In the genomic region with DNA sequence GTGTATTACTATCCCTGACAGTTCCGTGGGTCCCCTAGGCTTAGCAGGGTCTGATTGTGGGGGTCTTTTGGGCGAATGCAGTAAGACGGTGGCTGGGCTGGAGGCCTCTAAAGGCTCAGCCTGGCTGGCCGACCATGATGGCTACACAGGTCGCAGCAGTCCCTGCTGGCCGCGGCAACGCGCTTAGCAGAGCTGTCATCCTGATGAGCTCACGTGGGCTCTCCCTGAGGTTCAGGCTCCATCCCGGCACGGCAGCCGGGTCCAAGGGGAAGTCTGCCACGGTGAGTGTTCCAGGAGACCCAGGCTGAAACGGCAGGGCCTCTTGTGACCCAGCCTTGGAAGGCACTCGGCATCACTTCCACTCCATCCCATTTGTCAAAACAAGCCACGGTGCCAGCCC, we compare ENCODE assay signal across 16 cellular contexts.
DNase-seq lines count a peak whose midpoint lies in the region; FAIRE-seq and TF ChIP-seq lines count a peak whose summit lies in the region.
"Had no signal": no experiment of that assay in that cellular context is flagged by ENCODE, and none has a peak within 500 bp of the region (broad histone marks: within the 10 kb centered on the region; RNA-seq: fewer than 3 reads in every experiment).

No MANE protein-coding gene starts in this region.

- H2BK15ac ChIP-seq in H1 (ENCODE audit: low read length), result no peak overlapping the region

- no peak overlapping the region for H3K9ac ChIP-seq in H1 (replicated peaks in 1 of 4; ENCODE audit: extremely low read depth in 1 of 4, low read depth in 3 of 4, low read length in 3 of 4)
- H3K9ac ChIP-seq: BLaER1 had no signal

- POLR2A ChIA-PET in RWPE1 (lab: Yijun Ruan, JAX; ENCODE audit: low non-redundant PET), result no interaction called here
- POLR2A ChIA-PET in H1 (lab: Charles Lee; ENCODE audit: partially characterized antibody), result interaction anchor here (1.2 to 2.5 kb wide), 3 partner anchors 9 to 81 kb away, joined by 3 to 7 read pairs (median 4); no protein-coding TSS in a partner anchor

- H3K27me3 ChIP-seq in H1 (replicated peaks in 1 of 4; ENCODE audit: control insufficient read depth in 3 of 4, extremely low read depth in 1 of 4, insufficient read depth in 3 of 4, low read length in 3 of 4) (no peaks in the 10 kb centered on the region), vagina (no peaks in the 10 kb centered on the region)
- H3K27me3 ChIP-seq: BLaER1 had no signal

- H2AFZ ChIP-seq in H1 (ENCODE audit: low read length), result no peak overlapping the region

- TF ChIP-seq POLR2A in H1 (IDR thresholded peaks at IDR 0.05; ENCODE audit: control extremely low read depth in 1 of 2, low read depth in 2 of 2, low read length in 2 of 2) (no peak), vagina (IDR thresholded peaks at IDR 0.05) (no peak)

- no peak overlapping the region for H3K4me3 ChIP-seq in H1 (ENCODE audit: extremely low read depth in 1 of 4, insufficient read depth in 2 of 4, low read depth in 3 of 4, low read length in 4 of 4)
- H3K4me3 ChIP-seq in vagina, result no peak overlapping the region
- H3K4me3 ChIP-seq: BLaER1 had no signal

- H4K8ac ChIP-seq in H1 (ENCODE audit: extremely low read depth, insufficient read depth, low read length), result peak overlapping the region; percentile 7; the same call in 1 of the 2 replicates

- 90% methylated on average over 15 of the region's 17 CpGs; no CpG with 5 or more reads in 1 of the 2 experiments for WGBS in H1 (ENCODE audit: extremely low coverage in 1 of 2, insufficient coverage in 1 of 2, insufficient read length in 1 of 2, insufficient replicate concordance in 2 of 2, low coverage in 1 of 2, low lambda C conversion rate in 2 of 2, missing lambda C conversion rate in 1 of 2), 2 experiments

- no peak overlapping the region for H3K56ac ChIP-seq in H1 (replicated peaks; ENCODE audit: insufficient read length, low read depth, low read length)

- H3K9me3 ChIP-seq in H1 (ENCODE audit: insufficient read depth in 2 of 2, low read depth in 1 of 2, low read length in 1 of 2) (no peaks in the 10 kb centered on the region), vagina (no peaks in the 10 kb centered on the region)
- H3K9me3 ChIP-seq: BLaER1 had no signal

- no peak overlapping the region for H2BK20ac ChIP-seq in H1 (ENCODE audit: low read length)

- no peak overlapping the region for H4K91ac ChIP-seq in H1 (replicated peaks; ENCODE audit: insufficient read length, low read length)

- no peak overlapping the region for H3K23ac ChIP-seq in H1 (ENCODE audit: insufficient read length)

- H2AK5ac ChIP-seq in H1 (ENCODE audit: low read depth, low read length), result no peak overlapping the region

- H3K27ac ChIP-seq in RWPE1 (peak overlapping the region; percentile 52), H1 (ENCODE audit: low read depth, low read length) (no peak overlapping the region), vagina (no peak overlapping the region)
- H3K27ac ChIP-seq: 22Rv1, BLaER1 had no signal

- no peak for FAIRE-seq in H1 (lab: Jason Lieb, UNC)
- FAIRE-seq: H54 had no signal

- no peak for TF ChIP-seq CTCF in RWPE1 (conservative IDR thresholded peaks at IDR 0.05; ENCODE audit: low read depth)
- no peak for TF ChIP-seq CTCF in H1 (IDR thresholded peaks at IDR 0.05; ENCODE audit: control extremely low read depth in 1 of 3, insufficient read depth in 1 of 3, low read depth in 1 of 3, low read length in 3 of 3)
- no peak for TF ChIP-seq CTCF in vagina (IDR thresholded peaks at IDR 0.05)

- H4K20me1 ChIP-seq in H1 (replicated peaks in 1 of 2; ENCODE audit: control insufficient read depth in 1 of 2, insufficient read depth in 2 of 2, low read length in 2 of 2), result no peaks in the 10 kb centered on the region
- H4K20me1 ChIP-seq: BLaER1 had no signal

- no peak overlapping the region for H3K4ac ChIP-seq in H1 (replicated peaks; ENCODE audit: insufficient read length, low read depth, low read length)

- H4K5ac ChIP-seq in H1 (ENCODE audit: insufficient read length, low read depth, low read length), result no peak overlapping the region

- H2BK12ac ChIP-seq in H1 (ENCODE audit: low read depth, low read length), result peak overlapping the region; percentile 19; the same call in 1 of the 2 replicates

- no peak overlapping the region for H3K18ac ChIP-seq in H1 (ENCODE audit: extremely low read depth, low read length)

- intact Hi-C loops in vagina (cut with DNase I), result no loop called here
- intact Hi-C loops in posterior vena cava (cut with DNase I), result no loop called here

- H2BK120ac ChIP-seq in H1 (replicated peaks; ENCODE audit: low read depth, low read length), result no peak overlapping the region

- H3K14ac ChIP-seq in H1 (ENCODE audit: insufficient read length), result no peak overlapping the region

- peaks cover 0 to 18% of the 10 kb centered on the region in 2 experiments; a peak in 1 of 4 replicates for H3K79me2 ChIP-seq in H1 (ENCODE audit: control insufficient read depth in 1 of 2, insufficient read depth in 2 of 2, low read length in 2 of 2)

- no peaks in the 10 kb centered on the region for H3K23me2 ChIP-seq in H1 (ENCODE audit: low read depth, low read length)

- H3K79me1 ChIP-seq in H1 (ENCODE audit: low read depth, low read length), result peaks cover 2% of the 10 kb centered on the region; the same call in 1 of the 2 replicates

- no peak overlapping the region for H3K4me2 ChIP-seq in H1 (ENCODE audit: insufficient read depth in 1 of 2, low read depth in 2 of 2, low read length in 2 of 2)
- H3K4me2 ChIP-seq: BLaER1 had no signal

- no peaks in the 10 kb centered on the region for H3K36me3 ChIP-seq in H1 (ENCODE audit: control insufficient read depth in 2 of 4, insufficient read depth in 4 of 4, low read length in 3 of 4)
- H3K36me3 ChIP-seq in vagina, result no peaks in the 10 kb centered on the region
- H3K36me3 ChIP-seq: BLaER1 had no signal

- TF ChIP-seq EP300 in H1 (IDR thresholded peaks at IDR 0.05; ENCODE audit: borderline replicate concordance in 1 of 2, low read depth in 2 of 2, low read length in 2 of 2), result no peak

- CTCF ChIA-PET in RWPE1 (lab: Yijun Ruan, JAX) (no interaction called here), H1 (lab: Charles Lee; ENCODE audit: partially characterized antibody) (interaction anchor here (0.8 to 1.7 kb wide), 5 partner anchors 8 to 71 kb away, joined by 3 to 4 read pairs (median 3); no protein-coding TSS in a partner anchor)

- H2BK5ac ChIP-seq in H1 (ENCODE audit: low read depth, low read length), result no peak overlapping the region

- H3K4me1 ChIP-seq in H1 (replicated peaks in 1 of 4; ENCODE audit: control insufficient read depth in 3 of 4, insufficient read depth in 4 of 4, low read length in 3 of 4) (peaks cover 2 to 7% (median 6%) of the 10 kb centered on the region in 4 experiments; a peak in 6 of 7 replicates), vagina (peaks cover 12% of the 10 kb centered on the region)

- no peak for TF ChIP-seq RAD21 in H1 (IDR thresholded peaks at IDR 0.05 in 1 of 2, conservative IDR thresholded peaks at IDR 0.05 in 1 of 2; ENCODE audit: low read depth in 2 of 2, low read length in 2 of 2)

- DNase-seq in activated CD4-positive, CD25-positive, alpha-beta regulatory T cell treated with anti-CD3 and anti-CD28 coated beads, Interleukin-2, amount 50 U/mL, for 72 hours, result peak; percentile 18
- DNase-seq in activated CD4-positive, CD25-positive, alpha-beta regulatory T cell (lab: John Stamatoyannopoulos, UW), result no peak
- DNase-seq in RWPE1 (ENCODE audit: low spot score), result no peak
- DNase-seq in H1 (ENCODE audit: low read depth in 1 of 2, low spot score in 2 of 2), result no peak
- peak; percentile 56 for DNase-seq in retina
- no peak for DNase-seq in vagina (ENCODE audit: extremely low spot score in 2 of 2)
- no peak for DNase-seq in NCI-H2107 (lab: John Stamatoyannopoulos, UW)
- DNase-seq in posterior vena cava (ENCODE audit: low spot score), result no peak
- DNase-seq: CD4-positive, alpha-beta memory T cell; DMS153; DMS79; GF-D8; HCEC 1CT had no signal

TF ChIP-seq in H1, 55 proteins besides CTCF, POLR2A, EP300 and RAD21:
- TF ChIP-seq GTF2F1 (IDR thresholded peaks at IDR 0.05; ENCODE audit: borderline replicate concordance, low read depth, low read length) (no peak), POU5F1 (IDR thresholded peaks at IDR 0.05; ENCODE audit: low read depth, low read length) (no peak), NANOG (IDR thresholded peaks at IDR 0.05; ENCODE audit: insufficient read depth, low read depth, low read length, poor library complexity, severe bottlenecking) (no peak), CHD2 (IDR thresholded peaks at IDR 0.05; ENCODE audit: low read length) (no peak), SUZ12 (IDR thresholded peaks at IDR 0.05; ENCODE audit: low read length) (no peak), NRF1 (IDR thresholded peaks at IDR 0.05; ENCODE audit: low read depth, low read length) (no peak), YY1 (IDR thresholded peaks at IDR 0.05; ENCODE audit: low read depth, low read length) (no peak), CBX5 (IDR thresholded peaks at IDR 0.05; ENCODE audit: low read depth, low read length) (no peak), EGR1 (IDR thresholded peaks at IDR 0.05; ENCODE audit: borderline replicate concordance, low read depth, low read length) (no peak), SIX5 (IDR thresholded peaks at IDR 0.05; ENCODE audit: low read depth, low read length) (no peak), JUND (IDR thresholded peaks at IDR 0.05; ENCODE audit: low read length) (no peak), RXRA (IDR thresholded peaks at IDR 0.05; ENCODE audit: insufficient read depth, low read depth, low read length) (no peak)
- TF ChIP-seq, protein P1, sequence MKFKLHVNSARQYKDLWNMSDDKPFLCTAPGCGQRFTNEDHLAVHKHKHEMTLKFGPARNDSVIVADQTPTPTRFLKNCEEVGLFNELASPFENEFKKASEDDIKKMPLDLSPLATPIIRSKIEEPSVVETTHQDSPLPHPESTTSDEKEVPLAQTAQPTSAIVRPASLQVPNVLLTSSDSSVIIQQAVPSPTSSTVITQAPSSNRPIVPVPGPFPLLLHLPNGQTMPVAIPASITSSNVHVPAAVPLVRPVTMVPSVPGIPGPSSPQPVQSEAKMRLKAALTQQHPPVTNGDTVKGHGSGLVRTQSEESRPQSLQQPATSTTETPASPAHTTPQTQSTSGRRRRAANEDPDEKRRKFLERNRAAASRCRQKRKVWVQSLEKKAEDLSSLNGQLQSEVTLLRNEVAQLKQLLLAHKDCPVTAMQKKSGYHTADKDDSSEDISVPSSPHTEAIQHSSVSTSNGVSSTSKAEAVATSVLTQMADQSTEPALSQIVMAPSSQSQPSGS (IDR thresholded peaks at IDR 0.05; ENCODE audit: low read length), result no peak

Comparison
In these comparisons a context has a peak if more than half of its experiments do, and no peak if none do; other contexts are left out.
1. DNase-seq: peak in activated CD4-positive, CD25-positive, alpha-beta regulatory T cell treated with anti-CD3 and anti-CD28 coated beads, Interleukin-2, amount 50 U/mL, for 72 hours (single experiment) and retina (single experiment); none in activated CD4-positive, CD25-positive, alpha-beta regulatory T cell (0 of 4), RWPE1 (single experiment), H1 (0 of 2), vagina (0 of 2), NCI-H2107 (single experiment) and posterior vena cava (single experiment).